In genomic region chr1:236514703-236515442, GRCh38 we compare ENCODE assay signal across 1 cellular context.
TF ChIP-seq lines count a peak whose summit lies in the region.

No MANE protein-coding gene starts in this region.

TF ChIP-seq in HepG2, 621 proteins besides CTCF, POLR2A, EP300 and RAD21 (continued from another document):
- TF ChIP-seq ZNF33A (CRISPR knock-in tag; IDR thresholded peaks at IDR 0.05; ENCODE audit: borderline replicate concordance) (no peak), DPF2 (CRISPR knock-in tag; IDR thresholded peaks at IDR 0.05; ENCODE audit: borderline replicate concordance, low read depth) (no peak), GATAD2A (CRISPR knock-in tag; IDR thresholded peaks at IDR 0.05) (peak; percentile 82), ZNF460 (CRISPR knock-in tag; IDR thresholded peaks at IDR 0.05; ENCODE audit: borderline replicate concordance) (no peak), ZNF543 (CRISPR knock-in tag; IDR thresholded peaks at IDR 0.05) (no peak), SOX13 (IDR thresholded peaks at IDR 0.05) (no peak), SOX13 (CRISPR knock-in tag; conservative IDR thresholded peaks at IDR 0.05 in 1 of 2, IDR thresholded peaks at IDR 0.05 in 1 of 2) (peak in 1 of 2 experiments; percentile 61; a peak in 1 of 4 replicates), GMEB2 (CRISPR knock-in tag; IDR thresholded peaks at IDR 0.05; ENCODE audit: low read depth) (no peak), CHD2 (IDR thresholded peaks at IDR 0.05; ENCODE audit: low read depth, low read length) (no peak), FOXK2 (IDR thresholded peaks at IDR 0.05) (peak; percentile 68; the same call in 1 of the 2 replicates), HNF4A (CRISPR knock-in tag; IDR thresholded peaks at IDR 0.05) (peak; percentile 45; the same call in 1 of the 2 replicates), ZNF772 (CRISPR knock-in tag; IDR thresholded peaks at IDR 0.05) (0 out of 2 replicates have a peak, but pooled peaks have one; percentile 24), MLXIP (CRISPR knock-in tag; IDR thresholded peaks at IDR 0.05; ENCODE audit: borderline replicate concordance) (no peak), SMC3 (IDR thresholded peaks at IDR 0.05; ENCODE audit: low read length) (no peak; the same call in 1 of the 2 replicates), NFIC (IDR thresholded peaks at IDR 0.05; ENCODE audit: low read length) (peak; percentile 82; the same call in 1 of the 2 replicates), RBAK (CRISPR knock-in tag; IDR thresholded peaks at IDR 0.05) (no peak), NBN (conservative IDR thresholded peaks at IDR 0.05) (no peak), KMT2A (CRISPR knock-in tag; IDR thresholded peaks at IDR 0.05) (no peak), ZNF251 (CRISPR knock-in tag; IDR thresholded peaks at IDR 0.05) (no peak), CREM (IDR thresholded peaks at IDR 0.05) (peak; percentile 63), CREM (CRISPR knock-in tag; IDR thresholded peaks at IDR 0.05) (no peak), NCOA5 (CRISPR knock-in tag; IDR thresholded peaks at IDR 0.05) (no peak), MED1 (CRISPR knock-in tag; IDR thresholded peaks at IDR 0.05) (peak; percentile 93), FOXA3 (CRISPR knock-in tag; IDR thresholded peaks at IDR 0.05) (peak; percentile 82), YY1 (IDR thresholded peaks at IDR 0.05; ENCODE audit: insufficient read depth, insufficient replicate concordance, low read depth, low read length) (no peak), ZFX (CRISPR knock-in tag; IDR thresholded peaks at IDR 0.05; ENCODE audit: low read depth) (no peak), ZKSCAN8 (CRISPR knock-in tag; IDR thresholded peaks at IDR 0.05; ENCODE audit: borderline replicate concordance) (peak; percentile 60; the same call in 1 of the 2 replicates), GABPA (IDR thresholded peaks at IDR 0.05; ENCODE audit: low read depth, low read length) (no peak), GABPA (CRISPR knock-in tag; IDR thresholded peaks at IDR 0.05; ENCODE audit: low read depth) (no peak; the same call in 1 of the 2 replicates), ZNF83 (CRISPR knock-in tag; IDR thresholded peaks at IDR 0.05; ENCODE audit: borderline replicate concordance) (no peak), TEAD3 (CRISPR knock-in tag; optimal IDR thresholded peaks at IDR 0.05; ENCODE audit: borderline replicate concordance) (peak; percentile 30), ZFP1 (CRISPR knock-in tag; IDR thresholded peaks at IDR 0.05) (no peak; the same call in 1 of the 2 replicates), ZNF121 (CRISPR knock-in tag; IDR thresholded peaks at IDR 0.05) (peak; percentile 96), CEBPG (CRISPR knock-in tag; IDR thresholded peaks at IDR 0.05) (peak; percentile 23; the same call in 1 of the 2 replicates), NCOA2 (CRISPR knock-in tag; IDR thresholded peaks at IDR 0.05) (peak; percentile 84), ZNF484 (CRISPR knock-in tag; IDR thresholded peaks at IDR 0.05; ENCODE audit: borderline replicate concordance, low read depth) (no peak), ATF1 (CRISPR knock-in tag; IDR thresholded peaks at IDR 0.05) (peak; percentile 46; the same call in 1 of the 2 replicates), STAT6 (CRISPR knock-in tag; IDR thresholded peaks at IDR 0.05; ENCODE audit: borderline replicate concordance) (0 out of 2 replicates have a peak, but pooled peaks have one; percentile 8)
